ENCODE assay signal across 26 cellular contexts in the genomic region with DNA sequence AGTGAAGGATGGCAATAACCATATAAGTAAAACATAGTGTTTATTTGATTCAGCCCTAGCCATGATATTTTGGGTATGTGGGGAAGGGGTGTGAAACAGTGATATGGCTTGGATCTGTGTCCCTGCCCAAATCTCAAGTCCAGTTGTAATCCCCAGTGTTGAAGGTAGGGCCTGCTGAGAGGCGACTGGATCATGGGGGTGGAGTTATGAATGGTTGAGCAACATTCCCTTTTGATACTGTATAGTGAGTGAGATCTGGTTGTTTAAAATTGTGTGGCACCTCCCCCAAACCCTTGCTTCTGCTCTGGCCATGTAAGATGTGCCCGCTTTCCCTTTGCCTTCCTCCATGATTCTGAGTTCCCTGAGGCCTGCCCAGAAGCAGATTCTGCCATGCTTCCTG.
"Had no signal": no experiment of that assay in that cellular context is flagged by ENCODE, and none has a peak within 500 bp of the region (broad histone marks: within the 10 kb centered on the region; RNA-seq: fewer than 3 reads in every experiment).

No MANE protein-coding gene starts in this region.

- H3K4me3 ChIP-seq: ascending aorta, gastrocnemius medialis, heart left ventricle had no signal

- H3K27me3 ChIP-seq: ascending aorta, gastrocnemius medialis, heart left ventricle had no signal

- DNase-seq: activated CD4-positive, alpha-beta memory T cell treated with anti-CD3 and anti-CD28 coated beads for 36 hours; activated CD4-positive, alpha-beta T cell treated with anti-CD3 and anti-CD28 coated beads for 36 hours; activated CD4-positive, alpha-beta T cell treated with anti-CD3 and anti-CD28 coated beads, Interleukin-2, amount 10 ng/mL, durations not matched to agents 24 days and 14 days; activated CD4-positive, CD25-positive, alpha-beta regulatory T cell; activated CD4-positive, CD25-positive, alpha-beta regulatory T cell treated with anti-CD3 and anti-CD28 coated beads, Interleukin-2, amount 50 U/mL, for 72 hours; activated CD8-positive, alpha-beta memory T cell treated with anti-CD3 and anti-CD28 coated beads, Interleukin-2, amount 10 ng/mL, durations not matched to agents 7 days and 5 days; activated CD8-positive, alpha-beta memory T cell treated with anti-CD3 and anti-CD28 coated beads, Interleukin-2, amount 50 U/mL, for 4 hours; activated CD8-positive, alpha-beta T cell treated with anti-CD3 and anti-CD28 coated beads, Interleukin-2, amount 10 ng/mL, durations not matched to agents 7 days and 5 days; activated effector memory CD4-positive, alpha-beta T cell treated with anti-CD3 and anti-CD28 coated beads, Interleukin-2, amount 50 U/mL, for 16 hours; activated naive CD4-positive, alpha-beta T cell treated with anti-CD3 and anti-CD28 coated beads, Interleukin-2, amount 10 ng/mL, durations not matched to agents 7 days and 5 days; activated naive CD8-positive, alpha-beta T cell treated with anti-CD3 and anti-CD28 coated beads, Interleukin-2, amount 10 ng/mL, durations not matched to agents 7 days and 5 days; activated T-cell treated with anti-CD3 and anti-CD28 coated beads, Interleukin-2, amount 50 U/mL, for 1 hour; activated T-cell treated with anti-CD3 and anti-CD28 coated beads, Interleukin-2, amount 50 U/mL, for 48 hours; caudate nucleus; cortex of kidney; dermis blood vessel endothelial cell; effector CD4-positive, alpha-beta T cell; effector memory CD8-positive, alpha-beta T cell; foreskin fibroblast; gastrocnemius medialis; glutamatergic neuron; heart left ventricle; T-helper 2 cell had no signal

- H3K27ac ChIP-seq: ascending aorta, gastrocnemius medialis, heart left ventricle had no signal

- ATAC-seq: activated CD4-positive, alpha-beta T cell treated with anti-CD3 and anti-CD28 coated beads for 36 hours; activated CD8-positive, alpha-beta memory T cell treated with anti-CD3 and anti-CD28 coated beads, Interleukin-2, amount 10 ng/mL, durations not matched to agents 7 days and 5 days; activated CD8-positive, alpha-beta T cell treated with anti-CD3 and anti-CD28 coated beads, Interleukin-2, amount 10 ng/mL, durations not matched to agents 7 days and 5 days; activated naive CD4-positive, alpha-beta T cell treated with anti-CD3 and anti-CD28 coated beads, Interleukin-2, amount 50 U/mL, for 72 hours; effector memory CD8-positive, alpha-beta T cell; gastrocnemius medialis; heart left ventricle had no signal

- H3K9me3 ChIP-seq: ascending aorta, gastrocnemius medialis, heart left ventricle had no signal

- H3K4me1 ChIP-seq: ascending aorta, gastrocnemius medialis, heart left ventricle had no signal

- H3K36me3 ChIP-seq: ascending aorta, gastrocnemius medialis, heart left ventricle had no signal

- FAIRE-seq: colon had no signal
